In genomic region chr1:240737268-240737667, GRCh38 we compare ENCODE assay signal across 19 cellular contexts.
DNase-seq lines count a peak whose midpoint lies in the region; ATAC-seq and TF ChIP-seq lines count a peak whose summit lies in the region.
"Had no signal": no experiment of that assay in that cellular context is flagged by ENCODE, and none has a peak within 500 bp of the region (broad histone marks: within the 10 kb centered on the region; RNA-seq: fewer than 3 reads in every experiment).

No MANE protein-coding gene starts in this region.

- no peak overlapping the region for H3K9ac ChIP-seq in PC-3 (ENCODE audit: low read length)

- peaks cover 16% of the 10 kb centered on the region for H3K4me1 ChIP-seq in PC-3 (ENCODE audit: insufficient read depth, low read length)
- H3K4me1 ChIP-seq: Caco-2 had no signal

- intact Hi-C loops in PC-3 (cut with micrococcal nuclease): loop anchor here (1.0 to 10.0 kb wide), 4 partner anchors 117 to 768 kb away; no protein-coding TSS in a partner anchor

- no peaks in the 10 kb centered on the region for H3K79me2 ChIP-seq in PC-3 (ENCODE audit: low read length)

- H3F3A ChIP-seq in PC-3 (ENCODE audit: low read length, unreplicated experiment): no peaks in the 10 kb centered on the region

- no peak overlapping the region for H2AFZ ChIP-seq in PC-3 (ENCODE audit: low read length)

- no peak for TF ChIP-seq CTCF in PC-3 (conservative IDR thresholded peaks at IDR 0.05; ENCODE audit: low read depth, low read length)

- H3K9me3 ChIP-seq in PC-3 (ENCODE audit: low read length): no peaks in the 10 kb centered on the region
- H3K9me3 ChIP-seq: Caco-2, SJSA1 had no signal

- H3K4me3 ChIP-seq in PC-3 (ENCODE audit: low read length): no peak overlapping the region
- H3K4me3 ChIP-seq: SJSA1 had no signal

- H3K36me3 ChIP-seq in PC-3 (ENCODE audit: low read depth, low read length): no peaks in the 10 kb centered on the region
- H3K36me3 ChIP-seq: SJSA1 had no signal

- no TSS peak for BruUV-seq in PC-3 (replicated peaks; lab: Mats Ljungman, UMichigan)

- no peaks in the 10 kb centered on the region for H3K27me3 ChIP-seq in PC-3 (ENCODE audit: low read length)
- H3K27me3 ChIP-seq: SJSA1 had no signal

- no peak overlapping the region for H3K27ac ChIP-seq in PC-3 (ENCODE audit: low read length)
- H3K27ac ChIP-seq: SJSA1 had no signal

- DNase-seq in A172 (ENCODE audit: low spot score): peak; percentile 45
- DNase-seq in G401 (ENCODE audit: low spot score): peak; percentile 29
- peak; percentile 82 for DNase-seq in PC-3
- peak; percentile 70 for DNase-seq in fibroblast of peridontal ligament (ENCODE audit: extremely low read depth)
- no peak for DNase-seq in cerebellum (ENCODE audit: low spot score)
- no peak for DNase-seq in anterior cingulate cortex (lab: John Stamatoyannopoulos, UW)
- no peak for DNase-seq in NCI-H524 (lab: John Stamatoyannopoulos, UW)
- DNase-seq: 8988T; Caco-2; CD4-positive, CD25-positive, alpha-beta regulatory T cell; DMS153; GOT3; NCI-H1105 treated with DMSO at 0.1 percent for 48 hours; NCI-H1694 treated with DMSO at 0.1 percent for 48 hours; NCI-H345; NCI-H526 treated with DMSO at 0.1 percent for 48 hours; NK-92 treated with Interleukin-12 subunit alpha and Interleukin-12 subunit beta, amount 100 ng/mL, for 24 hours had no signal

- no peaks in the 10 kb centered on the region for H3K9me2 ChIP-seq in PC-3 (replicated peaks; ENCODE audit: low read length)

- no peaks in the 10 kb centered on the region for H4K20me1 ChIP-seq in PC-3 (ENCODE audit: low read length)

- CTCF ChIA-PET in PC-3 (lab: Charles Lee): no interaction called here

- POLR2A ChIA-PET in PC-3 (lab: Charles Lee; ENCODE audit: unreplicated experiment): no interaction called here

- H3K4me2 ChIP-seq in PC-3 (ENCODE audit: low read length): peak overlapping the region; percentile 56

- ATAC-seq in PC-3 (peak; percentile 72), GM21825 (IDR thresholded peaks at IDR 0.05; ENCODE audit: unreplicated experiment) (no peak)

- in situ Hi-C loops in G401 (cut with HindIII; ENCODE audit: low sequenced_read_pairs): no loop called here

Comparison
In these comparisons a context has a peak if more than half of its experiments do, and no peak if none do; other contexts are left out.
1. DNase-seq: peak in A172 (single experiment), G401 (single experiment), PC-3 (single experiment) and fibroblast of peridontal ligament (single experiment); none in cerebellum (single experiment), anterior cingulate cortex (0 of 58) and NCI-H524 (0 of 2).